Comparison of ENCODE assay signal across 15 cellular contexts in the genomic region with DNA sequence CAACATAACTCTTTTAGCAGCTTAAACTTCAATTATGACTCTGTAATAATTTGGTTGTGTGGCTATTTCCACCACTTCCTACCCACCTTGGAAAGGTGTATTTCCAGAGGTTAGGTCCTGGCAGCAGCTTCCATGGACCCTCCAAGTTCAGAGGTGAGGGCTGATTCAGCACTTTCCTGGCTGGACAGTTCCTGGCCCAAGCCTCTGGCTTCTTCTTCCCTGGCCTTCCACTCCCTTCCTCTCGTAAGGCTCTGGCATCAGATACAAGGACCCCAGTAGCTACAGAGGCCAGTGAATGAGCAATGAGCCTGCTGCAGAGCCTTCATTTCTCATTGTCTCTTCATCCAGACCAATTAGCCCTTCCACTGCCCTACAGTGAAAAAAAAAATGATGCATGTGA.
"Had no signal": no experiment of that assay in that cellular context is flagged by ENCODE, and none has a peak within 500 bp of the region (broad histone marks: within the 10 kb centered on the region; RNA-seq: fewer than 3 reads in every experiment).

No MANE protein-coding gene starts in this region.

- ATAC-seq: left lobe of liver; sciatic nerve; stimulated activated naive B cell treated with anti-CD40 and anti-IgM and Interleukin-4, amounts not matched to agents 10 μg/mL and 1 μg/mL and 100 μg/mL, for 72 hours had no signal

- H3K4me3 ChIP-seq: esophagus muscularis mucosa, transverse colon had no signal

- H3K4me1 ChIP-seq: esophagus muscularis mucosa, transverse colon had no signal

- DNase-seq: activated CD4-positive, alpha-beta memory T cell treated with anti-CD3 and anti-CD28 coated beads for 36 hours; activated gamma-delta T cell; activated naive CD8-positive, alpha-beta T cell treated with anti-CD3 and anti-CD28 coated beads for 36 hours; activated T-cell treated with anti-CD3 and anti-CD28 coated beads, Interleukin-2, amount 50 U/mL, for 48 hours; cerebellar nuclear complex; hypothalamus; stimulated activated CD4-positive, alpha-beta T cell treated with anti-CD3 and anti-CD28 coated beads, Interleukin-2, amount 100 ng/mL, for 24 hours; stimulated activated naive B cell treated with anti-CD40 and anti-IgM and Interleukin-4, amounts not matched to agents 10 μg/mL and 1 μg/mL and 100 μg/mL, for 72 hours; substantia nigra; SW 1271; transverse colon had no signal

- H3K27me3 ChIP-seq: esophagus muscularis mucosa, neutrophil, transverse colon had no signal

- H3K27ac ChIP-seq: esophagus muscularis mucosa, neutrophil, transverse colon had no signal

- H3K36me3 ChIP-seq: esophagus muscularis mucosa, neutrophil, transverse colon had no signal

- H3K9me3 ChIP-seq: neutrophil, transverse colon had no signal
